ENCODE assay signal across 1 cellular context in genomic region chr5:10353241-10354047, GRCh38.
TF ChIP-seq lines count a peak whose summit lies in the region.

Gene MARCHF6 (plus strand): TSS chr5:10353695. CDS start chr5:10353899, 204 bp downstream.

TF ChIP-seq in K562, 482 proteins besides CTCF, POLR2A, EP300 and RAD21 (continued from another document and continues in another):
- peak; percentile 44 for TF ChIP-seq CTCFL (IDR thresholded peaks at IDR 0.05; ENCODE audit: borderline replicate concordance, insufficient read depth, low read depth, low read length, poor library complexity, severe bottlenecking)
- peak; percentile 80 for TF ChIP-seq MGA (IDR thresholded peaks at IDR 0.05)
- no peak; the same call in 1 of the 2 replicates for TF ChIP-seq HDAC8 (tag; IDR thresholded peaks at IDR 0.05)
- TF ChIP-seq HMBOX1 (IDR thresholded peaks at IDR 0.05): no peak
- TF ChIP-seq ZNF76 (CRISPR knock-in tag; IDR thresholded peaks at IDR 0.05; ENCODE audit: borderline replicate concordance): no peak
- no peak for TF ChIP-seq ZNF717 (CRISPR knock-in tag; IDR thresholded peaks at IDR 0.05)
- no peak for TF ChIP-seq ZNF79 (CRISPR knock-in tag; IDR thresholded peaks at IDR 0.05; ENCODE audit: low read depth)
- no peak for TF ChIP-seq ZHX1 (conservative IDR thresholded peaks at IDR 0.05; ENCODE audit: low read length)
- peak; percentile 73; the same call in 1 of the 2 replicates for TF ChIP-seq TAF7 (tag; IDR thresholded peaks at IDR 0.05)
- TF ChIP-seq BDP1 (IDR thresholded peaks at IDR 0.05; ENCODE audit: insufficient read depth, insufficient read length): no peak
- TF ChIP-seq CHD7 (IDR thresholded peaks at IDR 0.05; ENCODE audit: low read depth, low read length): no peak
- no peak for TF ChIP-seq MAFF (IDR thresholded peaks at IDR 0.05; ENCODE audit: low read length)
- TF ChIP-seq ZNF12 (CRISPR knock-in tag; IDR thresholded peaks at IDR 0.05): peak; percentile 90
- TF ChIP-seq OTX1 (CRISPR knock-in tag; IDR thresholded peaks at IDR 0.05): peak; percentile 81
- no peak for TF ChIP-seq EHMT2 (IDR thresholded peaks at IDR 0.05)
- peak; percentile 65 for TF ChIP-seq SIN3B (IDR thresholded peaks at IDR 0.05; ENCODE audit: low read depth)
- peak; percentile 56 for TF ChIP-seq ZNF511 (CRISPR knock-in tag; IDR thresholded peaks at IDR 0.05)
- TF ChIP-seq GABPB2 (CRISPR knock-in tag; conservative IDR thresholded peaks at IDR 0.05): no peak
